20 cellular contexts compared by ENCODE assay signal in the genomic region with DNA sequence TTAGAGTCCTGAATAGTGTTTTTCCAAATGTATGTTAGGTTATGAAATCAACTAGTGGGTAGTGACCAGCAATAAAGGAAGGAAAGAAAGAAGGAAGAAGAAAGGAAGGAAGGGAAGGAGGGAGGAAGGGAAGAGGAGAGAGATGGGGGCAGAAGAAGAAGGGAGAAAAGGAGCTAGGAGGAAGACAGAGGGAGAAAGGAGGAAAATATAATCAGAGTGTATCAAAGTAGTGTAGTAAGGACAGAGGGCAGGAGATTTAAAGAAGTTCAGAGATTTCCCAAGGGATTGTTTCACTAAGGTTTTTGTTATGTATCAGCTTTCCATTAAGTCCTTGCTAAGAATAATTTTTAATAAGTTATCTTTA.
A peak's percentile ranks its signal among the peaks of the same experiment; 100 is the strongest.
DNase-seq lines count a peak whose midpoint lies in the region; ATAC-seq, FAIRE-seq and TF ChIP-seq lines count a peak whose summit lies in the region.
"Had no signal": no experiment of that assay in that cellular context is flagged by ENCODE, and none has a peak within 500 bp of the region (broad histone marks: within the 10 kb centered on the region; RNA-seq: fewer than 3 reads in every experiment).

No MANE protein-coding gene starts in this region.

- H3K4me3 ChIP-seq in K562 = no peak overlapping the region
- H3K4me3 ChIP-seq in left lung = no peak overlapping the region
- H3K4me3 ChIP-seq in rectal smooth muscle tissue (ENCODE audit: low read length) = no peak overlapping the region
- H3K4me3 ChIP-seq in transverse colon = no peak overlapping the region
- no peak overlapping the region for H3K4me3 ChIP-seq in BE2C (ENCODE audit: low read depth, low read length)

- in situ Hi-C loops in K562 (cut with MboI) (no loop called here), transverse colon (cut with MboI; ENCODE audit: low pct_ligation_motif_present in 1 of 4, low pct_unique_long_range_greater_than_20kb in 1 of 4, low sequenced_read_pairs in 3 of 4) (no loop called here)

- H3K27me3 ChIP-seq in K562 (ENCODE audit: control insufficient read depth in 2 of 2, insufficient read depth in 2 of 2, low read length in 2 of 2) = no peaks in the 10 kb centered on the region
- H3K27me3 ChIP-seq in left lung = no peaks in the 10 kb centered on the region
- H3K27me3 ChIP-seq in rectal smooth muscle tissue (ENCODE audit: control insufficient read depth, insufficient read depth, low read length) = no peaks in the 10 kb centered on the region
- H3K27me3 ChIP-seq in transverse colon = no peaks in the 10 kb centered on the region
- H3K27me3 ChIP-seq in BE2C = no peaks in the 10 kb centered on the region

- ATAC-seq in K562 (no peak), left lung (no peak), HG03439 (IDR thresholded peaks at IDR 0.05; ENCODE audit: unreplicated experiment) (no peak), GM18907 (IDR thresholded peaks at IDR 0.05; ENCODE audit: unreplicated experiment) (no peak)
- ATAC-seq: left colon had no signal

- H3K4me2 ChIP-seq in K562 (ENCODE audit: insufficient read depth, low read length) = no peak overlapping the region

- H3K9ac ChIP-seq in K562 (ENCODE audit: insufficient read depth in 1 of 2, low read depth in 2 of 2, low read length in 2 of 2) = no peak overlapping the region
- H3K9ac ChIP-seq in rectal smooth muscle tissue (ENCODE audit: low read length) = no peak overlapping the region

- FAIRE-seq in K562 (lab: Jason Lieb, UNC) = no peak
- FAIRE-seq in GM19239 (lab: Jason Lieb, UNC) = no peak
- FAIRE-seq: frontal cortex, HTR-8/SVneo had no signal

- CTCF ChIA-PET in K562 (lab: Yijun Ruan, JAX; ENCODE audit: low intra/inter-chr PET ratio) = interaction anchor here (0.6 kb wide), 1 partner anchor 257 kb away, joined by 3 read pairs; no protein-coding TSS in a partner anchor

- POLR2A ChIA-PET in K562 (lab: Yijun Ruan, JAX) = interaction anchor here (1.6 kb wide), 1 partner anchor 9 kb away, joined by 4 read pairs; no protein-coding TSS in a partner anchor

- BruUV-seq in K562 (replicated peaks; lab: Mats Ljungman, UMichigan) = no TSS peak

- intact Hi-C loops in K562 (cut with micrococcal nuclease) (no loop called here), left lung (cut with DNase I) (no loop called here), transverse colon (cut with DNase I; ENCODE audit: low total_unique reads) (no loop called here)

- TF ChIP-seq CTCF in K562 (IDR thresholded peaks at IDR 0.05 in 2 of 3, conservative IDR thresholded peaks at IDR 0.05 in 1 of 3; ENCODE audit: insufficient read depth in 2 of 3, low read depth in 1 of 3, low read length in 3 of 3) = no peak
- TF ChIP-seq CTCF in left lung (IDR thresholded peaks at IDR 0.05) = no peak
- no peak for TF ChIP-seq CTCF in transverse colon (IDR thresholded peaks at IDR 0.05)
- TF ChIP-seq CTCF in BE2C (IDR thresholded peaks at IDR 0.05; ENCODE audit: low read depth, low read length) = no peak

- no peak overlapping the region for H3K27ac ChIP-seq in K562 (ENCODE audit: extremely low read depth, low read depth, low read length)
- H3K27ac ChIP-seq in left lung = peak overlapping the region; percentile 25 to 81
- peak overlapping the region; percentile 85 for H3K27ac ChIP-seq in rectal smooth muscle tissue (ENCODE audit: low read depth, low read length)
- peak overlapping the region; percentile 55 to 84 (median 68) for H3K27ac ChIP-seq in transverse colon
- H3K27ac ChIP-seq: epithelial cell of prostate had no signal

- TF ChIP-seq EP300 in K562 (IDR thresholded peaks at IDR 0.05; ENCODE audit: low read length) (no peak), transverse colon (IDR thresholded peaks at IDR 0.05; ENCODE audit: low read depth) (no peak)

- DNase-seq in K562 (ENCODE audit: extremely low read depth in 1 of 4, low spot score in 3 of 4) (no peak), left lung (no peak), transverse colon (no peak), BE2C (no peak), GM19239 (ENCODE audit: insufficient read length, low spot score) (no peak)
- DNase-seq: activated CD4-positive, alpha-beta memory T cell treated with anti-CD3 and anti-CD28 coated beads, Interleukin-2, amount 10 ng/mL, durations not matched to agents 7 days and 5 days; activated T-cell treated with anti-CD3 and anti-CD28 coated beads, Interleukin-2, amount 50 U/mL, for 1 hour; EL; HFFc6; left colon; NCI-H2171; NCI-H69; SIG-M5; stimulated activated naive CD4-positive, alpha-beta T cell had no signal

- H3K9me3 ChIP-seq in K562 (replicated peaks; ENCODE audit: control insufficient read depth, insufficient read depth, low read depth, low read length) (no peaks in the 10 kb centered on the region), left lung (peaks cover 0 to 5% of the 10 kb centered on the region in 2 donors), transverse colon (no peaks in the 10 kb centered on the region), BE2C (no peaks in the 10 kb centered on the region)

- H3K36me3 ChIP-seq in K562 (ENCODE audit: control insufficient read depth, insufficient read depth, low read length) = no peaks in the 10 kb centered on the region; the same call in 2 of the 3 replicates
- H3K36me3 ChIP-seq in left lung = no peaks in the 10 kb centered on the region
- H3K36me3 ChIP-seq in rectal smooth muscle tissue (ENCODE audit: control insufficient read depth, insufficient read depth, low read length) = no peaks in the 10 kb centered on the region
- H3K36me3 ChIP-seq in transverse colon = no peaks in the 10 kb centered on the region
- no peaks in the 10 kb centered on the region for H3K36me3 ChIP-seq in BE2C

- no peaks in the 10 kb centered on the region for H4K20me1 ChIP-seq in K562 (replicated peaks; ENCODE audit: control insufficient read depth, insufficient read depth, low read length)

- TF ChIP-seq RAD21 in K562 (CRISPR knock-in tag; conservative IDR thresholded peaks at IDR 0.05 in 1 of 2, IDR thresholded peaks at IDR 0.05 in 1 of 2) = no peak

- no peak overlapping the region for H2AFZ ChIP-seq in K562 (ENCODE audit: low read depth, low read length)

- TF ChIP-seq POLR2A in K562 (conservative IDR thresholded peaks at IDR 0.05) (no peak), transverse colon (IDR thresholded peaks at IDR 0.05) (no peak)

- peaks cover 5% of the 10 kb centered on the region in 2 experiments; a peak in 1 of 5 replicates for H3K4me1 ChIP-seq in K562 (replicated peaks in 1 of 2; ENCODE audit: control insufficient read depth in 2 of 2, insufficient read depth in 2 of 2, low read length in 2 of 2)
- peaks cover 10 to 12% of the 10 kb centered on the region in 2 donors for H3K4me1 ChIP-seq in left lung
- H3K4me1 ChIP-seq in rectal smooth muscle tissue (ENCODE audit: control insufficient read depth, insufficient read depth, low read length) = peaks cover 30% of the 10 kb centered on the region
- peaks cover 3 to 39% (median 11%) of the 10 kb centered on the region in 4 donors for H3K4me1 ChIP-seq in transverse colon
- H3K4me1 ChIP-seq in BE2C = peaks cover 38% of the 10 kb centered on the region

- H3K79me2 ChIP-seq in K562 (ENCODE audit: control insufficient read depth, insufficient read depth, low read length) = no peaks in the 10 kb centered on the region

- no peaks in the 10 kb centered on the region for H3K9me1 ChIP-seq in K562 (ENCODE audit: control insufficient read depth, insufficient read depth, low read length)

TF ChIP-seq in K562, 482 proteins besides CTCF, POLR2A, EP300 and RAD21:
- TF ChIP-seq NCOA4 (IDR thresholded peaks at IDR 0.05; ENCODE audit: partially characterized antibody) = peak; percentile 28
- TF ChIP-seq, protein P1, sequence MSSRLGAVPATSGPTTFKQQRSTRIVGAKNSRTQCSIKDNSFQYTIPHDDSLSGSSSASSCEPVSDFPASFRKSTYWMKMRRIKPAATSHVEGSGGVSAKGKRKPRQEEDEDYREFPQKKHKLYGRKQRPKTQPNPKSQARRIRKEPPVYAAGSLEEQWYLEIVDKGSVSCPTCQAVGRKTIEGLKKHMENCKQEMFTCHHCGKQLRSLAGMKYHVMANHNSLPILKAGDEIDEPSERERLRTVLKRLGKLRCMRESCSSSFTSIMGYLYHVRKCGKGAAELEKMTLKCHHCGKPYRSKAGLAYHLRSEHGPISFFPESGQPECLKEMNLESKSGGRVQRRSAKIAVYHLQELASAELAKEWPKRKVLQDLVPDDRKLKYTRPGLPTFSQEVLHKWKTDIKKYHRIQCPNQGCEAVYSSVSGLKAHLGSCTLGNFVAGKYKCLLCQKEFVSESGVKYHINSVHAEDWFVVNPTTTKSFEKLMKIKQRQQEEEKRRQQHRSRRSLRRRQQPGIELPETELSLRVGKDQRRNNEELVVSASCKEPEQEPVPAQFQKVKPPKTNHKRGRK (tag; IDR thresholded peaks at IDR 0.05) = peak; percentile 78
- TF ChIP-seq ELF4 (CRISPR knock-in tag; IDR thresholded peaks at IDR 0.05) = 0 out of 2 replicates have a peak, but pooled peaks have one; percentile 13
- no peak for TF ChIP-seq ATF1 (CRISPR knock-in tag; IDR thresholded peaks at IDR 0.05)
- no peak for TF ChIP-seq ATF1 (tag; IDR thresholded peaks at IDR 0.05)
